Comparison of ENCODE assay signal across 13 cellular contexts in the genomic region with DNA sequence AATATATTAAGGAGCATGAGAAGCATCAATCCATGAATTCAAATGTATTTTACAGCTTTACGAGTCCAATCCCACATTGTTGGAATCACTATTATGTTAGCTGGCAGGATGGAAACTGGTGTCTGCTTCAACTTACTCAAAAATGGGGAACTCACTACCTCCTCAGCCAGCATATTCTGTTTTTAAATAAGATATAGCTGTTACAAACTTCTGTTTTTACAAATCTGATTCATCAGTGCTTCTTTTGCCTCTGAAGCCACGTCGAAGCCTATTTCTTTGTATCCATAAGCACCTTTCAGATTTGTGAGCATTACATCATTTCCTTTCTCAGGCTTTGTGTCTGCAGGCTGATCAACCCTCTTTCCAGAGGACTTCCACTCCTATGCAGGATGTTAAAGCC.
A peak's percentile ranks its signal among the peaks of the same experiment; 100 is the strongest.
DNase-seq lines count a peak whose midpoint lies in the region; ATAC-seq, FAIRE-seq and TF ChIP-seq lines count a peak whose summit lies in the region.
"Had no signal": no experiment of that assay in that cellular context is flagged by ENCODE, and none has a peak within 500 bp of the region (broad histone marks: within the 10 kb centered on the region; RNA-seq: fewer than 3 reads in every experiment).

No MANE protein-coding gene starts in this region.

- FAIRE-seq in H54 (lab: Jason Lieb, UNC), result peak; percentile 82
- FAIRE-seq: pancreas had no signal

- peaks cover 0 to 20% of the 10 kb centered on the region in 2 donors for H3K4me1 ChIP-seq in naive thymus-derived CD4-positive, alpha-beta T cell (ENCODE audit: control insufficient read depth in 2 of 2, insufficient read depth in 2 of 2, low read length in 2 of 2)
- H3K4me1 ChIP-seq: colonic mucosa, pancreas had no signal

- peaks cover 3% of the 10 kb centered on the region for H3K36me3 Mint-ChIP-seq in activated CD4-positive, alpha-beta T cell treated with anti-CD3 and anti-CD28 coated beads for 36 hours (ENCODE audit: low read depth)
- H3K36me3 Mint-ChIP-seq in activated CD4-positive, alpha-beta T cell treated with anti-CD3 and anti-CD28 coated beads, Interleukin-2, amount 10 ng/mL, durations not matched to agents 24 days and 14 days (ENCODE audit: low read depth), result peaks cover 2% of the 10 kb centered on the region
- H3K36me3 Mint-ChIP-seq in naive thymus-derived CD4-positive, alpha-beta T cell, result peaks cover 0 to 8% (median 0%) of the 10 kb centered on the region in 5 donors
- H3K36me3 Mint-ChIP-seq in immature natural killer cell, result no peaks in the 10 kb centered on the region

- H3K27ac Mint-ChIP-seq in activated CD4-positive, alpha-beta T cell treated with anti-CD3 and anti-CD28 coated beads for 36 hours, result peak overlapping the region; percentile 26
- no peak overlapping the region for H3K27ac Mint-ChIP-seq in activated CD4-positive, alpha-beta T cell treated with anti-CD3 and anti-CD28 coated beads, Interleukin-2, amount 10 ng/mL, durations not matched to agents 24 days and 14 days
- H3K27ac Mint-ChIP-seq in naive thymus-derived CD4-positive, alpha-beta T cell, result peak overlapping the region in 1 of 9 donors; percentile 29
- no peak overlapping the region for H3K27ac Mint-ChIP-seq in immature natural killer cell
- H3K27ac Mint-ChIP-seq: activated naive CD8-positive, alpha-beta T cell treated with anti-CD3 and anti-CD28 coated beads, Interleukin-2, amount 10 ng/mL, durations not matched to agents 7 days and 5 days; T-helper 1 cell treated with Interleukin-12 subunit alpha and Interleukin-12 subunit beta and Interleukin-4 antibody, amounts not matched to agents 30 μg/mL and 1 μg/mL, for 36 hours had no signal

- DNase-seq in activated CD4-positive, alpha-beta T cell treated with anti-CD3 and anti-CD28 coated beads for 36 hours, result no peak
- no peak for DNase-seq in activated CD4-positive, alpha-beta T cell treated with anti-CD3 and anti-CD28 coated beads, Interleukin-2, amount 10 ng/mL, durations not matched to agents 24 days and 14 days
- DNase-seq in H54 (ENCODE audit: insufficient read length, low spot score), result no peak
- no peak for DNase-seq in SK-N-MC (ENCODE audit: low read depth, low spot score)
- DNase-seq in naive thymus-derived CD4-positive, alpha-beta T cell, result peak in 2 of 9 donors; percentile 16 to 27
- DNase-seq in immature natural killer cell, result no peak
- DNase-seq in T1000 (lab: John Stamatoyannopoulos, UW), result no peak
- DNase-seq in T-helper 9 cell, result no peak
- DNase-seq: activated naive CD8-positive, alpha-beta T cell treated with anti-CD3 and anti-CD28 coated beads, Interleukin-2, amount 10 ng/mL, durations not matched to agents 7 days and 5 days; colonic mucosa; pancreas; stimulated activated CD8-positive, alpha-beta memory T cell treated with anti-CD3 and anti-CD28 coated beads, Interleukin-4, amount 100 ng/mL, for 48 hours had no signal

- ATAC-seq in activated CD4-positive, alpha-beta T cell treated with anti-CD3 and anti-CD28 coated beads for 36 hours, result peak; percentile 85
- ATAC-seq in naive thymus-derived CD4-positive, alpha-beta T cell, result peak; percentile 48

- peaks cover 3% of the 10 kb centered on the region for H3K9me3 Mint-ChIP-seq in activated CD4-positive, alpha-beta T cell treated with anti-CD3 and anti-CD28 coated beads for 36 hours (ENCODE audit: low read depth)
- peaks cover 20% of the 10 kb centered on the region for H3K9me3 Mint-ChIP-seq in activated CD4-positive, alpha-beta T cell treated with anti-CD3 and anti-CD28 coated beads, Interleukin-2, amount 10 ng/mL, durations not matched to agents 24 days and 14 days
- peaks cover 0 to 7% (median 0%) of the 10 kb centered on the region in 11 donors for H3K9me3 Mint-ChIP-seq in naive thymus-derived CD4-positive, alpha-beta T cell
- H3K9me3 Mint-ChIP-seq in immature natural killer cell, result peaks cover 0 to 1% (median 0%) of the 10 kb centered on the region in 6 donors

- no peaks in the 10 kb centered on the region for H3K9me3 ChIP-seq in SK-N-MC (ENCODE audit: low read depth, low read length)
- no peaks in the 10 kb centered on the region for H3K9me3 ChIP-seq in naive thymus-derived CD4-positive, alpha-beta T cell (ENCODE audit: control insufficient read depth in 2 of 3, low read length in 3 of 3)
- H3K9me3 ChIP-seq: colonic mucosa, pancreas had no signal

- H3K27ac ChIP-seq in SK-N-MC, result peak overlapping the region; percentile 100
- H3K27ac ChIP-seq in naive thymus-derived CD4-positive, alpha-beta T cell (ENCODE audit: low read depth, low read length), result no peak overlapping the region
- H3K27ac ChIP-seq: colonic mucosa, pancreas had no signal

- H3K36me3 ChIP-seq in SK-N-MC (ENCODE audit: insufficient read depth, low read length), result no peaks in the 10 kb centered on the region
- H3K36me3 ChIP-seq in naive thymus-derived CD4-positive, alpha-beta T cell (ENCODE audit: control insufficient read depth in 2 of 3, insufficient read depth in 3 of 3, low read length in 3 of 3), result no peaks in the 10 kb centered on the region
- H3K36me3 ChIP-seq: colonic mucosa, pancreas had no signal

- H3K9ac ChIP-seq in SK-N-MC (ENCODE audit: insufficient read length), result peak overlapping the region; percentile 80

- POLR2A ChIA-PET in activated CD4-positive, alpha-beta T cell treated with anti-CD3 and anti-CD28 coated beads for 36 hours (lab: Charles Lee), result no interaction called here
- POLR2A ChIA-PET in naive thymus-derived CD4-positive, alpha-beta T cell (lab: Charles Lee), result interaction anchor here (1.5 kb wide), 1 partner anchor 47 kb away, joined by 6 read pairs; no protein-coding TSS in a partner anchor

- H3K4me3 Mint-ChIP-seq in activated CD4-positive, alpha-beta T cell treated with anti-CD3 and anti-CD28 coated beads for 36 hours, result no peak overlapping the region
- no peak overlapping the region for H3K4me3 Mint-ChIP-seq in activated CD4-positive, alpha-beta T cell treated with anti-CD3 and anti-CD28 coated beads, Interleukin-2, amount 10 ng/mL, durations not matched to agents 24 days and 14 days
- H3K4me3 Mint-ChIP-seq in naive thymus-derived CD4-positive, alpha-beta T cell, result peak overlapping the region in 1 of 10 donors; percentile 14
- H3K4me3 Mint-ChIP-seq in immature natural killer cell, result no peak overlapping the region
- H3K4me3 Mint-ChIP-seq: activated naive CD8-positive, alpha-beta T cell treated with anti-CD3 and anti-CD28 coated beads, Interleukin-2, amount 10 ng/mL, durations not matched to agents 7 days and 5 days; T-helper 1 cell treated with Interleukin-12 subunit alpha and Interleukin-12 subunit beta and Interleukin-4 antibody, amounts not matched to agents 30 μg/mL and 1 μg/mL, for 36 hours had no signal

- CTCF ChIA-PET in activated CD4-positive, alpha-beta T cell treated with anti-CD3 and anti-CD28 coated beads for 36 hours (lab: Charles Lee), result interaction anchor here (0.6 to 1.7 kb wide), 4 partner anchors 27 to 670 kb away, joined by 3 to 8 read pairs (median 3); no protein-coding TSS in a partner anchor
- CTCF ChIA-PET in naive thymus-derived CD4-positive, alpha-beta T cell (lab: Charles Lee), result no interaction called here

- peaks cover 41% of the 10 kb centered on the region for H3K4me1 Mint-ChIP-seq in activated CD4-positive, alpha-beta T cell treated with anti-CD3 and anti-CD28 coated beads for 36 hours
- peaks cover 38% of the 10 kb centered on the region for H3K4me1 Mint-ChIP-seq in activated CD4-positive, alpha-beta T cell treated with anti-CD3 and anti-CD28 coated beads, Interleukin-2, amount 10 ng/mL, durations not matched to agents 24 days and 14 days
- H3K4me1 Mint-ChIP-seq in naive thymus-derived CD4-positive, alpha-beta T cell, result peaks cover 17 to 56% (median 43%) of the 10 kb centered on the region in 7 donors
- no peaks in the 10 kb centered on the region for H3K4me1 Mint-ChIP-seq in immature natural killer cell

- intact Hi-C loops in activated CD4-positive, alpha-beta T cell treated with anti-CD3 and anti-CD28 coated beads for 36 hours (cut with DNase I, micrococcal nuclease), result loop anchor here (2.0 to 10.0 kb wide), 4 partner anchors 47 to 547 kb away; no protein-coding TSS in a partner anchor
- intact Hi-C loops in activated CD4-positive, alpha-beta T cell treated with anti-CD3 and anti-CD28 coated beads, Interleukin-2, amount 10 ng/mL, durations not matched to agents 24 days and 14 days (cut with micrococcal nuclease), result loop anchor here (10.0 kb wide), 2 partner anchors 117 to 287 kb away; no protein-coding TSS in a partner anchor
- intact Hi-C loops in naive thymus-derived CD4-positive, alpha-beta T cell (cut with micrococcal nuclease), result loop anchor here (2.0 to 10.0 kb wide), 4 partner anchors 21 to 437 kb away; no protein-coding TSS in a partner anchor

- no peaks in the 10 kb centered on the region for H3K27me3 Mint-ChIP-seq in activated CD4-positive, alpha-beta T cell treated with anti-CD3 and anti-CD28 coated beads for 36 hours
- H3K27me3 Mint-ChIP-seq in activated CD4-positive, alpha-beta T cell treated with anti-CD3 and anti-CD28 coated beads, Interleukin-2, amount 10 ng/mL, durations not matched to agents 24 days and 14 days, result no peaks in the 10 kb centered on the region
- H3K27me3 Mint-ChIP-seq in naive thymus-derived CD4-positive, alpha-beta T cell, result peaks cover 0 to 3% (median 0%) of the 10 kb centered on the region in 5 donors
- H3K27me3 Mint-ChIP-seq in immature natural killer cell (ENCODE audit: low read depth in 3 of 3), result peaks cover 0 to 10% (median 2%) of the 10 kb centered on the region in 3 donors
- H3K27me3 Mint-ChIP-seq: activated naive CD8-positive, alpha-beta T cell treated with anti-CD3 and anti-CD28 coated beads, Interleukin-2, amount 10 ng/mL, durations not matched to agents 7 days and 5 days had no signal

- H3K4me3 ChIP-seq in SK-N-MC, result no peak overlapping the region
- H3K4me3 ChIP-seq in naive thymus-derived CD4-positive, alpha-beta T cell (ENCODE audit: low read length), result no peak overlapping the region
- H3K4me3 ChIP-seq: colonic mucosa, pancreas had no signal

- no peaks in the 10 kb centered on the region for H3K27me3 ChIP-seq in naive thymus-derived CD4-positive, alpha-beta T cell (ENCODE audit: control insufficient read depth in 2 of 2, insufficient read depth in 2 of 2, low read length in 2 of 2)
- H3K27me3 ChIP-seq: colonic mucosa, pancreas had no signal

- no peak for TF ChIP-seq POLR2A in H54 (IDR thresholded peaks at IDR 0.05; ENCODE audit: low read depth, low read length)
